In genomic region chr7:76393116-76394031, GRCh38 we compare ENCODE assay signal across 8 cellular contexts. TPM values are rescaled to one million over a fixed set of nuclear protein-coding genes. Genes with fewer than 3 reads are reported as not detected.
DNase-seq lines count a peak whose midpoint lies in the region; FAIRE-seq and TF ChIP-seq lines count a peak whose summit lies in the region.

No MANE protein-coding gene starts in this region.

- H3K9me3 Mint-ChIP-seq in H9, result peaks cover 0 to 4% of the 10 kb centered on the region in 2 experiments; a peak in 2 of 5 replicates

- H3F3A ChIP-seq in Loucy (ENCODE audit: low read depth), result no peaks in the 10 kb centered on the region

- H2BK120ac ChIP-seq in H9 (ENCODE audit: low read depth, low read length, poor library complexity, severe bottlenecking), result no peak overlapping the region

- WGBS in H9 (ENCODE audit: extremely low coverage, insufficient read length, low lambda C conversion rate), result no CpG with 5 or more reads among the region's 99 CpGs

- H3K4me3 ChIP-seq in Loucy (ENCODE audit: low read length, poor library complexity, severe bottlenecking), result peak overlapping the region; percentile 83

- no peaks in the 10 kb centered on the region for H3K9me3 ChIP-seq in H9 (ENCODE audit: control insufficient read depth, low read depth, low read length)
- H3K9me3 ChIP-seq in Loucy (ENCODE audit: insufficient read depth, low read depth, low read length), result no peaks in the 10 kb centered on the region

- H3K36me3 ChIP-seq in Loucy (ENCODE audit: insufficient read depth, low read length), result no peaks in the 10 kb centered on the region

- peaks cover 33 to 45% of the 10 kb centered on the region in 2 experiments for H3K4me1 Mint-ChIP-seq in H9

- H2AK5ac ChIP-seq in H9 (ENCODE audit: insufficient read length, low read length), result no peak overlapping the region

- no peak overlapping the region for H2BK12ac ChIP-seq in H9 (ENCODE audit: insufficient read length, low read depth, low read length)

- peak overlapping the region in 1 of 3 experiments; percentile 83; a peak in 1 of 7 replicates for H3K27ac Mint-ChIP-seq in H9

- H3K4me1 ChIP-seq in H9 (ENCODE audit: insufficient read depth, low read length) (no peaks in the 10 kb centered on the region), Loucy (ENCODE audit: insufficient read depth, low read length, poor library complexity, severe bottlenecking) (peaks cover 16% of the 10 kb centered on the region)

- no peak overlapping the region for H4K5ac ChIP-seq in H9 (ENCODE audit: insufficient read length, low read depth, low read length)

- no peak overlapping the region for H3T11ph ChIP-seq in H9 (ENCODE audit: low read length)

- H3K79me1 ChIP-seq in H9 (ENCODE audit: insufficient read depth, low read depth, low read length, poor library complexity, severe bottlenecking), result no peaks in the 10 kb centered on the region

- no peak overlapping the region for H3K27ac ChIP-seq in H9 (ENCODE audit: insufficient read length, low read depth, low read length)

- no peak overlapping the region for H4K8ac ChIP-seq in H9 (replicated peaks; ENCODE audit: insufficient read length, low read depth, low read length)

- H3K18ac ChIP-seq in H9 (ENCODE audit: insufficient read length, low read depth, low read length), result peak overlapping the region; percentile 83

- DNase-seq in GDM1 (lab: John Stamatoyannopoulos, UW) (peak; percentile 83), H9 (peak; percentile 94), SHP77 (lab: John Stamatoyannopoulos, UW) (peak; percentile 85 to 89), frontal cortex (ENCODE audit: low spot score in 2 of 2) (peak; percentile 94 to 95), nucleus accumbens (lab: John Stamatoyannopoulos, UW) (peak; percentile 49 to 96 (median 86)), superior temporal gyrus (ENCODE audit: extremely low spot score) (peak; percentile 92)
- DNase-seq in activated gamma-delta T cell treated with anti-CD3 and anti-CD28 coated beads, Interleukin-2, amount 50 U/mL, for 16 hours (ENCODE audit: low read depth), result peak; percentile 81

- no peak overlapping the region for H3K23ac ChIP-seq in H9 (ENCODE audit: insufficient read length, low read depth, low read length)

- no peak overlapping the region for H3K4ac ChIP-seq in H9 (ENCODE audit: low read depth, low read length)

- peak overlapping the region; percentile 58 for H3K9ac ChIP-seq in H9 (ENCODE audit: extremely low read depth, insufficient read length, low read length)
- peak overlapping the region; percentile 66 for H3K9ac ChIP-seq in Loucy (ENCODE audit: low read depth, low read length, poor library complexity, severe bottlenecking)

- H3K4me2 ChIP-seq in H9 (ENCODE audit: insufficient read depth, insufficient read length, low read length) (peak overlapping the region; percentile 45), Loucy (ENCODE audit: low read depth, low read length, poor library complexity, severe bottlenecking) (peak overlapping the region; percentile 83)

- no peak for TF ChIP-seq CTCF in H9 (conservative IDR thresholded peaks at IDR 0.05)
- TF ChIP-seq CTCF in Loucy (conservative IDR thresholded peaks at IDR 0.05; ENCODE audit: low read length), result no peak

- H2BK15ac ChIP-seq in H9 (ENCODE audit: low read depth, low read length), result no peak overlapping the region; the same call in 1 of the 2 replicates

- H2BK5ac ChIP-seq in H9 (ENCODE audit: insufficient read length, low read length), result no peak overlapping the region

- no peak overlapping the region for H3K56ac ChIP-seq in H9 (ENCODE audit: insufficient read length, low read depth, low read length)

- H3K23me2 ChIP-seq in H9 (ENCODE audit: insufficient read length, low read depth, low read length, poor library complexity, severe bottlenecking), result peaks cover 6% of the 10 kb centered on the region

- H3K27me3 ChIP-seq in H9 (ENCODE audit: insufficient read depth, low read length) (no peaks in the 10 kb centered on the region), Loucy (ENCODE audit: insufficient read depth, low read length, poor library complexity, severe bottlenecking) (no peaks in the 10 kb centered on the region)

- H3K36me3 Mint-ChIP-seq in H9 (ENCODE audit: insufficient read depth in 1 of 3, low read depth in 3 of 3), result peaks cover 2 to 4% (median 4%) of the 10 kb centered on the region in 3 experiments; a peak in 4 of 7 replicates

- H4K91ac ChIP-seq in H9 (ENCODE audit: insufficient read length, low read depth, low read length), result no peak overlapping the region

- H2AFZ ChIP-seq in H9 (ENCODE audit: low read length) (no peak overlapping the region), Loucy (ENCODE audit: low read length) (peak overlapping the region; percentile 96)

- peaks cover 6% of the 10 kb centered on the region for H3K27me3 Mint-ChIP-seq in H9 (ENCODE audit: low read depth)

- H3K79me2 ChIP-seq in H9 (ENCODE audit: insufficient read depth, low read length) (no peaks in the 10 kb centered on the region), Loucy (ENCODE audit: insufficient read depth, low read length) (no peaks in the 10 kb centered on the region)

- no peak for FAIRE-seq in frontal cortex (lab: Jason Lieb, UNC)

- peak overlapping the region; percentile 90 for H3K14ac ChIP-seq in H9 (ENCODE audit: insufficient read depth, low read length)

- peak overlapping the region; percentile 61 to 76 for H3K4me3 Mint-ChIP-seq in H9

- no peak overlapping the region for H2BK20ac ChIP-seq in H9 (ENCODE audit: low read depth, low read length, poor library complexity, severe bottlenecking)

- no peaks in the 10 kb centered on the region for H3K9me2 ChIP-seq in Loucy (replicated peaks; ENCODE audit: low read depth, low read length)

- H4K20me1 ChIP-seq in H9 (ENCODE audit: control insufficient read depth, insufficient read depth, insufficient read length), result no peaks in the 10 kb centered on the region
- H4K20me1 ChIP-seq in Loucy (ENCODE audit: insufficient read depth, low read length, poor library complexity, severe bottlenecking), result no peaks in the 10 kb centered on the region

RNA-seq across cellular contexts. Expression of gene SSC4D, which starts 16.1 kb away (rescaled TPM):
- 14.8 and 16.4 TPM in 2 replicates for total RNA-seq in H9 (2021)
- total RNA-seq in frontal cortex, result 1.6 TPM

RNA-seq across cellular contexts. Expression of gene ZP3, which starts 31.4 kb away (rescaled TPM):
- total RNA-seq in H9 (2021) (1.3 TPM in 2 replicates), frontal cortex (1.2 TPM)

RNA-seq across cellular contexts. Expression of gene YWHAG, which starts 34.6 kb away (rescaled TPM):
- total RNA-seq in H9 (2021) (241 and 243 TPM in 2 replicates), frontal cortex (404 TPM)
